12 cellular contexts compared by ENCODE assay signal in genomic region chr1:89815611-89816010, GRCh38. TPM values are rescaled to one million over a fixed set of nuclear protein-coding genes. Genes with fewer than 3 reads are reported as not detected.
DNase-seq lines count a peak whose midpoint lies in the region; ATAC-seq and TF ChIP-seq lines count a peak whose summit lies in the region.
"Had no signal": no experiment of that assay in that cellular context is flagged by ENCODE, and none has a peak within 500 bp of the region (broad histone marks: within the 10 kb centered on the region; RNA-seq: fewer than 3 reads in every experiment).

No MANE protein-coding gene starts in this region.

- H3K27me3 Mint-ChIP-seq in CD8-positive, alpha-beta memory T cell = peaks cover 5 to 21% of the 10 kb centered on the region in 2 donors

- no peak overlapping the region for H3K27ac Mint-ChIP-seq in CD8-positive, alpha-beta memory T cell

- no peak overlapping the region for H3K4me3 Mint-ChIP-seq in CD8-positive, alpha-beta memory T cell

- CTCF ChIA-PET in CD8-positive, alpha-beta memory T cell (lab: Charles Lee) = interaction anchor here (1.3 kb wide), 1 partner anchor 28 kb away, joined by 3 read pairs; no protein-coding TSS in a partner anchor

- peak overlapping the region; percentile 70 for H3K27ac ChIP-seq in neutrophil
- no peak overlapping the region for H3K27ac ChIP-seq in CD8-positive, alpha-beta memory T cell (ENCODE audit: low read depth, low read length)
- H3K27ac ChIP-seq: sigmoid colon had no signal

- no peaks in the 10 kb centered on the region for H3K36me3 ChIP-seq in neutrophil
- no peaks in the 10 kb centered on the region for H3K36me3 ChIP-seq in CD8-positive, alpha-beta memory T cell (ENCODE audit: insufficient read depth, low read length)
- H3K36me3 ChIP-seq: sigmoid colon had no signal

- H3K36me3 Mint-ChIP-seq in CD8-positive, alpha-beta memory T cell = peaks cover 0 to 2% (median 0%) of the 10 kb centered on the region in 3 donors

- peaks cover 74 to 76% of the 10 kb centered on the region in 2 experiments for H3K4me1 ChIP-seq in neutrophil (ENCODE audit: control insufficient read depth in 1 of 2, insufficient read depth in 1 of 2, low read depth in 1 of 2, low read length in 1 of 2)
- H3K4me1 ChIP-seq in CD8-positive, alpha-beta memory T cell (ENCODE audit: insufficient read depth, low read length) = peaks cover 12% of the 10 kb centered on the region

- H3K9me3 ChIP-seq in neutrophil = no peaks in the 10 kb centered on the region
- no peaks in the 10 kb centered on the region for H3K9me3 ChIP-seq in CD8-positive, alpha-beta memory T cell (ENCODE audit: low read length)
- H3K9me3 ChIP-seq: sigmoid colon had no signal

- POLR2A ChIA-PET in CD8-positive, alpha-beta memory T cell (lab: Charles Lee) = no interaction called here

- peaks cover 14 to 20% (median 16%) of the 10 kb centered on the region in 3 donors for H3K4me1 Mint-ChIP-seq in CD8-positive, alpha-beta memory T cell

- DNase-seq in MV-4-11 (lab: John Stamatoyannopoulos, UW) (peak; percentile 99), GM20000 (ENCODE audit: low spot score) (no peak), activated gamma-delta T cell treated with Interleukin-2 at 50 U/mL for 16 hours (no peak)
- DNase-seq in activated CD4-positive, CD25-positive, alpha-beta regulatory T cell treated with anti-CD3 and anti-CD28 coated beads, Interleukin-2, amount 50 U/mL, for 72 hours = no peak
- DNase-seq in CD8-positive, alpha-beta memory T cell = no peak
- DNase-seq: activated naive CD4-positive, alpha-beta T cell; DMS79 treated with DMSO at 0.1 percent for 48 hours; NCI-H1694 treated with DMSO at 0.1 percent for 48 hours; sigmoid colon had no signal

- H3K27me3 ChIP-seq in neutrophil = no peaks in the 10 kb centered on the region
- H3K27me3 ChIP-seq in CD8-positive, alpha-beta memory T cell (ENCODE audit: insufficient read depth, low read length, poor library complexity, severe bottlenecking) = no peaks in the 10 kb centered on the region
- H3K27me3 ChIP-seq: sigmoid colon had no signal

- TF ChIP-seq CTCF in neutrophil (IDR thresholded peaks at IDR 0.05) (no peak), GM20000 (IDR thresholded peaks at IDR 0.05; ENCODE audit: extremely low read depth, missing control alignments) (no peak)

- H3K4me3 ChIP-seq in neutrophil (ENCODE audit: low read depth in 1 of 2, low read length in 1 of 2) = peak overlapping the region; percentile 13 to 16
- no peak overlapping the region for H3K4me3 ChIP-seq in CD8-positive, alpha-beta memory T cell (ENCODE audit: low read length)
- H3K4me3 ChIP-seq: sigmoid colon had no signal

- no peaks in the 10 kb centered on the region for H3K9me3 Mint-ChIP-seq in CD8-positive, alpha-beta memory T cell

- peak; percentile 42 for ATAC-seq in GM19043 (IDR thresholded peaks at IDR 0.05; ENCODE audit: low read depth, unreplicated experiment)
- peak; percentile 66 for ATAC-seq in HG02852 (IDR thresholded peaks at IDR 0.05; ENCODE audit: unreplicated experiment)

RNA-seq across cellular contexts. Expression of gene LRRC8D, which starts 5.2 kb away (rescaled TPM):
- total RNA-seq in CD8-positive, alpha-beta memory T cell = 10 to 100 TPM; 39.0 to 41.9 TPM
- 56.3 TPM for polyA plus RNA-seq in CD8-positive, alpha-beta memory T cell
